Comparison of ENCODE assay signal across 27 cellular contexts in genomic region chr6:10276888-10277287, GRCh38.
"Had no signal": no experiment of that assay in that cellular context is flagged by ENCODE, and none has a peak within 500 bp of the region (broad histone marks: within the 10 kb centered on the region; RNA-seq: fewer than 3 reads in every experiment).

No MANE protein-coding gene starts in this region.

- H3K4me1 ChIP-seq: body of pancreas, sigmoid colon had no signal

- H2AFZ ChIP-seq: neural progenitor cell had no signal

- H3K4me1 Mint-ChIP-seq: activated CD4-positive, alpha-beta T cell treated with anti-CD3 and anti-CD28 coated beads for 36 hours; activated naive CD8-positive, alpha-beta T cell treated with anti-CD3 and anti-CD28 coated beads, Interleukin-2, amount 50 U/mL, for 24 hours; memory B cell; naive B cell had no signal

- H3K36me3 Mint-ChIP-seq: memory B cell, naive B cell, type B pancreatic cell had no signal

- H3K4me3 Mint-ChIP-seq: activated CD4-positive, alpha-beta T cell treated with anti-CD3 and anti-CD28 coated beads for 36 hours; activated naive CD8-positive, alpha-beta T cell treated with anti-CD3 and anti-CD28 coated beads, Interleukin-2, amount 50 U/mL, for 24 hours; memory B cell; naive B cell; neural progenitor cell; type B pancreatic cell; WTC11 had no signal

- DNase-seq: activated CD4-positive, alpha-beta T cell treated with anti-CD3 and anti-CD28 coated beads for 36 hours; activated CD4-positive, alpha-beta T cell treated with anti-CD3 and anti-CD28 coated beads, Interleukin-2, amount 50 U/mL, for 48 hours; activated gamma-delta T cell; activated naive CD4-positive, alpha-beta T cell treated with anti-CD3 and anti-CD28 coated beads, Interleukin-2, amount 50 U/mL, for 16 hours; activated naive CD8-positive, alpha-beta T cell treated with anti-CD3 and anti-CD28 coated beads, Interleukin-2, amount 50 U/mL, for 24 hours; body of pancreas; caudate nucleus; dermis blood vessel endothelial cell; effector memory CD4-positive, alpha-beta T cell; glutamatergic neuron; hypothalamus; naive B cell; retina; sigmoid colon; stimulated activated CD4-positive, alpha-beta T cell treated with anti-CD3 and anti-CD28 coated beads, Interleukin-15, amount 100 ng/mL, for 24 hours; stimulated activated CD8-positive, alpha-beta memory T cell treated with anti-CD3 and anti-CD28 coated beads, Interleukin-4, amount 100 ng/mL, for 48 hours; stimulated activated naive CD4-positive, alpha-beta T cell; T-helper 1 cell had no signal

- H3K9ac ChIP-seq: neural progenitor cell had no signal

- H3K27me3 ChIP-seq: body of pancreas, esophagus muscularis mucosa, neural progenitor cell, sigmoid colon had no signal

- H3K9me3 ChIP-seq: body of pancreas, esophagus muscularis mucosa, sigmoid colon, thoracic aorta had no signal

- H3K4me2 ChIP-seq: neural progenitor cell, smooth muscle cell had no signal

- ATAC-seq: activated CD4-positive, alpha-beta T cell treated with anti-CD3 and anti-CD28 coated beads for 36 hours; activated naive CD8-positive, alpha-beta T cell treated with anti-CD3 and anti-CD28 coated beads, Interleukin-2, amount 50 U/mL, for 24 hours; body of pancreas; WTC11 had no signal

- H3K27ac Mint-ChIP-seq: activated CD4-positive, alpha-beta T cell treated with anti-CD3 and anti-CD28 coated beads for 36 hours; activated naive CD8-positive, alpha-beta T cell treated with anti-CD3 and anti-CD28 coated beads, Interleukin-2, amount 50 U/mL, for 24 hours; memory B cell; naive B cell; neural progenitor cell; type B pancreatic cell; WTC11 had no signal

- FAIRE-seq: frontal cortex, TTC549 had no signal

- H3K36me3 ChIP-seq: esophagus muscularis mucosa, neural progenitor cell, sigmoid colon, thoracic aorta had no signal

- H3K27ac ChIP-seq: body of pancreas, esophagus muscularis mucosa, neural progenitor cell, sigmoid colon, thoracic aorta had no signal

- H3K27me3 Mint-ChIP-seq: type B pancreatic cell had no signal

- H3K9me3 Mint-ChIP-seq: type B pancreatic cell had no signal

- H3K4me3 ChIP-seq: body of pancreas, esophagus muscularis mucosa, neural progenitor cell, sigmoid colon, smooth muscle cell, thoracic aorta had no signal
